ENCODE assay signal across 2 cellular contexts in the genomic region with DNA sequence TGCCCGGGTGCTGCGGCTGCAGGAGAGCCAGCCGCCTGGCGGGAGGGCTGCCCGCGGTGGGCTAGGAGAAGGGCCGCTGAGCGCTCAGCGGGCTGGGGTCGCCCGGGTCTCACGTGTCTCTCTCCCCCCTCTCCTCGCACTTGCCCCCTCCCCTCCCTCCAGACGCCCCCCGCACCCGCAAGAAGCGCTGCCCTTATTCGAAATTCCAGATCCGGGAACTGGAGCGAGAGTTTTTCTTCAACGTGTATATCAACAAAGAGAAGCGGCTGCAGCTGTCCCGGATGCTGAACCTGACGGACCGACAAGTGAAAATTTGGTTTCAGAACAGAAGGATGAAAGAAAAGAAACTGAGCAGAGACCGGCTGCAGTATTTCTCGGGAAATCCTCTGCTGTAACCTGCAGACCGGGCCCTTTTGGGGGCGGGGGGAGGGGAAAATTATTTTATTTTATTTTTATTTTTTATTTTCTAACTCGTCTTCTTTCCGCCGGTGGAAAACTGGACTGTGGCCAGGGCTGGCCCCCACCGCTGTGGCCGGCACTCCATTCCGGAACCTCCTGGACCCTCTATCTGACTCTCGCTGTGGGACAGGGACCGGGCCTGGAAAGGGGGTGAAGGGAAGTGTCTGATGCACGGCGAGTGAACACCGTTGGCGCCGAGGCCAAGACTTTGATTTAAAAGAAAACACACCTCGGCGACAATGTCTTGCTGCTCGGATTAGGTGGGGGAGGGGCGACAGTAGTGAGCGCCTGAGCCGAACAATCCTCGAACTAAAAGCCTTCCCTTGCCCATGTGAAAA.
TF ChIP-seq lines count a peak whose summit lies in the region.

No MANE protein-coding gene starts in this region.

TF ChIP-seq in HEK293T, 16 proteins besides CTCF, POLR2A, EP300 and RAD21:
- TF ChIP-seq ARNT (IDR thresholded peaks at IDR 0.05): no peak
- TF ChIP-seq L3MBTL2 (conservative IDR thresholded peaks at IDR 0.05): peak; percentile 67; the same call in 1 of the 2 replicates
TF ChIP-seq in HEK293T: peak in this region for 1.

TF ChIP-seq in K562, 482 proteins besides CTCF, POLR2A, EP300 and RAD21:
- 0 out of 2 replicates have a peak, but pooled peaks have one; percentile 10 for TF ChIP-seq NFIC (IDR thresholded peaks at IDR 0.05)
- TF ChIP-seq ZNF121 (CRISPR knock-in tag; conservative IDR thresholded peaks at IDR 0.05): no peak
